ENCODE assay signal across 11 cellular contexts in the genomic region with DNA sequence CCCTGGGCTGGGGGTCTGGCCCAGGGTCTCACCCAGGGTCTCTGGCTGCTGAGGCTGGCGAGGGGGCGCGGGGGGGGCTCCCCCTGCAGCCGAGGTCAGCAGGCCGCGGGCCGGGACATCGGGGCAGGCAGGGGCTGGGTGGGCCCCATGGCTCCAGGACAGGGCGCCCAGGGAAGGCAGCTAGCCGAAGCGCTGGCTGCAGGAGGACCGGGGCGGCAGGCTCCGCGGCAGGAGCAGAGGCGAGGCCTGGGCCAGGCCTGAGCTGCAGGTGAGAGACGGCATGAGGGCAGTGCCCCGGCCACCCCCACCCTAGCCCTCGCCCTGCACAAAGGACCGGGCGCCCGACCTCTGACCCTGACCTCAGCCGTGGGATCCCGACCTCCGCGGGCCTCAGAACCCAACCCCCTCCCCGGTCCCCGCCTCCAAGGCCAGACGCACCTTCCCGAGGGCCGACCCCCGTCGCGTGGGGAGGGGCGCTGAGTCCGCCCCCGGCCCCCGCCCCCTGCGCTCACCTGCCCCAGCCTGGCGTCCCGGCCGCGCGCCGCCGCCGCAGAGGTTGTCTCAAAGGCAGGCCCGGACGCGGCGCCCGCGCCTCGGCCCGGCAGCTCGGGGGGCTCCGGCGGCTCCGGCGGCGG. TPM values are rescaled to one million over a fixed set of nuclear protein-coding genes. Genes with fewer than 3 reads are reported as not detected.
DNase-seq lines count a peak whose midpoint lies in the region; ATAC-seq, FAIRE-seq and TF ChIP-seq lines count a peak whose summit lies in the region.
"Had no signal": no experiment of that assay in that cellular context is flagged by ENCODE, and none has a peak within 500 bp of the region (broad histone marks: within the 10 kb centered on the region; RNA-seq: fewer than 3 reads in every experiment).

No MANE protein-coding gene starts in this region.

- H3K4me3 ChIP-seq in AG04450 (ENCODE audit: low read depth, low read length) (peak overlapping the region; percentile 39), H7 (ENCODE audit: insufficient read depth, low read depth, low read length) (peak overlapping the region; percentile 51), GM12878 (peak overlapping the region; percentile 22; the same call in 1 of the 2 replicates), mesenchymal stem cell (ENCODE audit: insufficient read depth in 1 of 2, low read depth in 1 of 2, low read length in 2 of 2) (peak overlapping the region in 1 of 2 experiments; percentile 54)

- TF ChIP-seq POLR2A in GM12878 (IDR thresholded peaks at IDR 0.05; ENCODE audit: low read depth, low read length) = no peak
- TF ChIP-seq POLR2A in GM18505 (IDR thresholded peaks at IDR 0.05; ENCODE audit: borderline replicate concordance, extremely low read depth, insufficient read depth, insufficient read length) = no peak

- no peaks in the 10 kb centered on the region; the same call in 1 of the 2 replicates for H3K9me3 ChIP-seq in AG04450 (ENCODE audit: control insufficient read depth, insufficient read depth, low read length)
- no peaks in the 10 kb centered on the region for H3K9me3 ChIP-seq in GM12878 (replicated peaks; ENCODE audit: control insufficient read depth, insufficient read depth, low read length)
- no peaks in the 10 kb centered on the region for H3K9me3 ChIP-seq in mesenchymal stem cell (ENCODE audit: control insufficient read depth, low read length)

- H2BK15ac ChIP-seq in mesenchymal stem cell (ENCODE audit: low read depth, poor library complexity, severe bottlenecking) = no peak overlapping the region

- CTCF ChIA-PET in AG04450 (lab: Charles Lee) = no interaction called here
- CTCF ChIA-PET in GM12878 (lab: Yijun Ruan, JAX) = interaction anchor here (1.1 to 3.7 kb wide), 2 partner anchors 33 to 71 kb away, joined by 3 to 18 read pairs; partner anchors contain the start of genes ANAPC2 and SSNA1

- POLR2A ChIA-PET in AG04450 (lab: Yijun Ruan, JAX) = interaction anchor here (0.7 to 1.4 kb wide), 3 partner anchors 13 to 33 kb away, joined by 3 to 6 read pairs (median 3); partner anchors contain the start of gene TUBB4B
- POLR2A ChIA-PET in GM12878 (lab: Charles Lee) = interaction anchor here (0.8 to 5.5 kb wide), 9 partner anchors 11 to 95 kb away, joined by 3 to 68 read pairs (median 18); partner anchors contain the start of genes NDOR1, TMEM203, TPRN and TUBB4B

- H4K91ac ChIP-seq in mesenchymal stem cell (ENCODE audit: low read length) = no peak overlapping the region

- H2AFZ ChIP-seq in GM12878 (ENCODE audit: control insufficient read depth, low read depth, low read length) (no peak overlapping the region; the same call in 1 of the 2 replicates), mesenchymal stem cell (ENCODE audit: low read depth, low read length) (no peak overlapping the region)

- no peaks in the 10 kb centered on the region for H3K79me2 ChIP-seq in GM12878 (ENCODE audit: control insufficient read depth, insufficient read depth, low read length)

- no peak overlapping the region for H3K4ac ChIP-seq in mesenchymal stem cell (ENCODE audit: low read depth in 1 of 2, low read length in 2 of 2)

- no peaks in the 10 kb centered on the region for H3K79me1 ChIP-seq in mesenchymal stem cell (replicated peaks; ENCODE audit: low read length, poor library complexity, severe bottlenecking)

- no peak for FAIRE-seq in GM12878 (lab: Jason Lieb, UNC)
- FAIRE-seq: colon had no signal

- H2BK5ac ChIP-seq in mesenchymal stem cell (ENCODE audit: low read depth, low read length, poor library complexity, severe bottlenecking) = no peak overlapping the region

- TF ChIP-seq CTCF in AG04450 (IDR thresholded peaks at IDR 0.05; ENCODE audit: low read depth, low read length) (no peak), GM12878 (IDR thresholded peaks at IDR 0.05 in 2 of 3, conservative IDR thresholded peaks at IDR 0.05 in 1 of 3; ENCODE audit: control insufficient read depth in 2 of 3, extremely low read depth in 1 of 3, insufficient read depth in 1 of 3, low read depth in 3 of 3, low read length in 3 of 3) (no peak)

- no peaks in the 10 kb centered on the region for H3K27me3 ChIP-seq in AG04450 (ENCODE audit: control insufficient read depth, insufficient read depth, low read length)
- H3K27me3 ChIP-seq in H7 (ENCODE audit: control insufficient read depth, insufficient read depth, low read length) = peaks cover 10% of the 10 kb centered on the region
- H3K27me3 ChIP-seq in GM12878 (replicated peaks in 1 of 2; ENCODE audit: control insufficient read depth in 2 of 2, insufficient read depth in 2 of 2, low read length in 1 of 2) = no peaks in the 10 kb centered on the region
- no peaks in the 10 kb centered on the region for H3K27me3 ChIP-seq in mesenchymal stem cell (ENCODE audit: control insufficient read depth in 1 of 2, insufficient read depth in 1 of 2, low read length in 2 of 2)

- H3K4me2 ChIP-seq in GM12878 (ENCODE audit: control insufficient read depth, insufficient read depth) (peak overlapping the region; percentile 55), mesenchymal stem cell (ENCODE audit: low read length, poor library complexity, severe bottlenecking) (peak overlapping the region; percentile 80)

- no peak for TF ChIP-seq RAD21 in GM12878 (IDR thresholded peaks at IDR 0.05; ENCODE audit: insufficient read depth, low read depth, low read length)

- no peaks in the 10 kb centered on the region for H4K20me1 ChIP-seq in GM12878 (ENCODE audit: control insufficient read depth, insufficient read depth)

- H3K36me3 ChIP-seq in H7 (replicated peaks; ENCODE audit: control insufficient read depth, insufficient read depth, low read length) (no peaks in the 10 kb centered on the region), GM12878 (ENCODE audit: control insufficient read depth in 2 of 2, insufficient read depth in 2 of 2, low read length in 1 of 2) (peaks cover 0 to 2% of the 10 kb centered on the region in 2 experiments; a peak in 1 of 4 replicates), mesenchymal stem cell (ENCODE audit: control insufficient read depth in 1 of 2, insufficient read depth in 2 of 2, low read depth in 1 of 2, low read length in 2 of 2) (peaks cover 0 to 14% of the 10 kb centered on the region in 2 experiments)

- peak overlapping the region in 1 of 2 experiments; percentile 31 for H3K18ac ChIP-seq in mesenchymal stem cell (ENCODE audit: low read depth in 1 of 2, low read length in 2 of 2)

- H2BK12ac ChIP-seq in mesenchymal stem cell (ENCODE audit: low read length in 2 of 2) = no peak overlapping the region

- peak overlapping the region; percentile 50 for H4K8ac ChIP-seq in mesenchymal stem cell (ENCODE audit: low read length)

- no peak overlapping the region for H2AK5ac ChIP-seq in mesenchymal stem cell (ENCODE audit: low read length, severe bottlenecking)

- H3K14ac ChIP-seq in mesenchymal stem cell (ENCODE audit: low read length in 2 of 2) = no peak overlapping the region

- no peak for TF ChIP-seq EP300 in GM12878 (IDR thresholded peaks at IDR 0.05; ENCODE audit: borderline replicate concordance in 1 of 2, control insufficient read depth in 1 of 2, low read depth in 2 of 2, low read length in 2 of 2)

- SMC1A ChIA-PET in GM12878 (lab: Charles Lee; ENCODE audit: uncharacterized antibody, unreplicated experiment) = no interaction called here

- intact Hi-C loops in GM12878 (cut with micrococcal nuclease; ENCODE audit: unreplicated experiment) = loop anchor here (2.0 to 10.0 kb wide), 3 partner anchors 21 to 177 kb away; partner anchors contain the start of genes ANAPC2, NPDC1, SSNA1 and TPRN

- no peak overlapping the region for H3K23ac ChIP-seq in mesenchymal stem cell (ENCODE audit: low read length in 2 of 2)

- WGBS in GM12878 (ENCODE audit: insufficient coverage, insufficient replicate concordance, low lambda C conversion rate, missing lambda C conversion rate) = 22% methylated on average over 15 of the region's 61 CpGs
- 23% methylated on average over 27 of the region's 61 CpGs for WGBS in mesenchymal stem cell

- H2BK120ac ChIP-seq in mesenchymal stem cell (ENCODE audit: low read depth, low read length) = no peak overlapping the region

- RAD21 ChIA-PET in GM12878 (lab: Charles Lee; ENCODE audit: unreplicated experiment) = interaction anchor here (0.5 to 1.8 kb wide), 4 partner anchors 17 to 521 kb away, joined by 3 to 7 read pairs (median 4); partner anchors contain the start of genes NDOR1, TMEM203 and TPRN

- in situ Hi-C loops in GM12878 (cut with MboI) = no loop called here

- H3K9ac ChIP-seq in GM12878 (ENCODE audit: control insufficient read depth, insufficient read depth, low read length) = no peak overlapping the region
- no peak overlapping the region for H3K9ac ChIP-seq in mesenchymal stem cell (ENCODE audit: low read length)

- ATAC-seq in GM12878 (no peak), GM18505 (IDR thresholded peaks at IDR 0.05; ENCODE audit: unreplicated experiment) (no peak), HG03571 (IDR thresholded peaks at IDR 0.05; ENCODE audit: unreplicated experiment) (no peak)

- DNase-seq in AG04450 (ENCODE audit: low read depth, low spot score) = no peak
- peak; percentile 94 for DNase-seq in H7
- no peak for DNase-seq in GM12878 (ENCODE audit: low read depth, low spot score)
- DNase-seq in mesenchymal stem cell = no peak
- no peak for DNase-seq in NCI-H128 (lab: John Stamatoyannopoulos, UW; ENCODE audit: unreplicated experiment)
- DNase-seq in SW 1271 (lab: John Stamatoyannopoulos, UW) = no peak
- DNase-seq: NCI-H1105 treated with DMSO at 0.1 percent for 48 hours had no signal

- H3K4me1 ChIP-seq in GM12878 (ENCODE audit: control insufficient read depth, insufficient read depth, low read length) = peaks cover 16% of the 10 kb centered on the region
- peaks cover 69% of the 10 kb centered on the region for H3K4me1 ChIP-seq in mesenchymal stem cell (ENCODE audit: control insufficient read depth, insufficient read depth, low read depth, low read length)

- BruUV-seq in GM12878 (replicated peaks; lab: Mats Ljungman, UMichigan) = no TSS peak

- H3K27ac ChIP-seq in AG04450 (ENCODE audit: low read depth, low read length) (no peak overlapping the region), GM12878 (ENCODE audit: control insufficient read depth, insufficient read depth) (no peak overlapping the region), mesenchymal stem cell (ENCODE audit: low read length, poor library complexity, severe bottlenecking) (no peak overlapping the region)

RNA-seq across cellular contexts. Expression of gene RNF208, which starts 0.4 kb away (rescaled TPM):
- 0.17 and 0.45 TPM in 2 replicates for polyA plus RNA-seq in AG04450 (2011; rRNA removed)
- 0.56 TPM in 1 of 2 replicates, not detected in the other for polyA minus RNA-seq in AG04450 (2011; rRNA and poly(A)+ RNA removed)
- 1.0 TPM in 2 replicates for total RNA-seq in H7 (2014; rRNA removed; shearing (Covaris generic))
- 0.83 and 1.1 TPM in 2 replicates for total RNA-seq in GM12878 (2013; cell fraction: nucleolus; rRNA removed)
- total RNA-seq in GM12878 (2014; rRNA removed) = 0.73 and 0.87 TPM in 2 replicates
- 0.13 and 0.14 TPM in 2 replicates for total RNA-seq in GM12878 (2014; rRNA removed; fragmentation: Illumina TruSeq; extraction: Trizol)
- 10.7 and 12.0 TPM in 2 replicates for total RNA-seq in GM12878 (2021)
- polyA plus RNA-seq in GM12878 (2011; ENCODE audit: low read depth) = 3.0 TPM
- 0.16 and 0.30 TPM in 2 replicates for polyA plus RNA-seq in GM12878 (2011; rRNA removed)
- 0.82 and 1.2 TPM in 2 replicates for polyA plus RNA-seq in GM12878 (2011; cell fraction: cytosol; rRNA removed)
- polyA plus RNA-seq in GM12878 (2011; cell fraction: nucleus; rRNA removed) = 17.9 and 19.5 TPM in 2 replicates
- polyA plus RNA-seq in GM12878 (2012) = 9.5 and 9.8 TPM in 2 replicates
- polyA plus RNA-seq in GM12878 (2014; fragmentation: Illumina TruSeq; extraction: Trizol) = 0.62 TPM in 1 of 2 replicates, not detected in the other
- under 1 TPM; 0.06 to 0.80 TPM for polyA plus RNA-seq in GM12878 (2014; fragmentation: Nextera tagmentation; extraction: Ambion mirVana)
- 4.6 and 5.4 TPM in 2 replicates for polyA plus RNA-seq in GM12878 (2014; rRNA removed)
- 1 to 10 TPM; 1.0 to 1.2 TPM for polyA plus RNA-seq in GM12878 (2016; fragmentation: Nextera tagmentation; extraction: Ambion mirVana)
- polyA minus RNA-seq in GM12878 (2011; rRNA and poly(A)+ RNA removed) = 0.62 TPM in 1 of 2 replicates, not detected in the other
- polyA minus RNA-seq in GM12878 (2011; cell fraction: cytosol; rRNA and poly(A)+ RNA removed) = 4.1 and 6.0 TPM in 2 replicates
- 1.2 and 2.4 TPM in 2 replicates for polyA minus RNA-seq in GM12878 (2011; cell fraction: nucleus; rRNA and poly(A)+ RNA removed)
- polyA plus RNA-seq in mesenchymal stem cell (2013, experiment 1 of 2) = 3.8 TPM
- polyA plus RNA-seq in mesenchymal stem cell (2013, experiment 2 of 2) = 3.8 TPM

RNA-seq across cellular contexts. Expression of gene CYSRT1, which starts 3.4 kb away (rescaled TPM):
- polyA plus RNA-seq in AG04450 (2011; rRNA removed) (0.27 and 0.56 TPM in 2 replicates), GM12878 (2011; rRNA removed) (0.58 and 0.73 TPM in 2 replicates), GM12878 (2014; fragmentation: Illumina TruSeq; extraction: Trizol) (0.34 TPM in 1 of 2 replicates, not detected in the other), GM12878 (2014; fragmentation: Nextera tagmentation; extraction: Ambion mirVana) (under 1 TPM in 1 of 2 experiments, not detected in 1; 0.24 TPM), GM12878 (2014; rRNA removed) (2.8 and 3.1 TPM in 2 replicates), GM12878 (2016; fragmentation: Nextera tagmentation; extraction: Ambion mirVana) (1 to 10 TPM; 3.0 to 3.6 TPM)
- 0.17 and 0.28 TPM in 2 replicates for polyA minus RNA-seq in AG04450 (2011; rRNA and poly(A)+ RNA removed)
- total RNA-seq in H7 (2014; rRNA removed; shearing (Covaris generic)) = 0.83 and 2.9 TPM in 2 replicates
- total RNA-seq in GM12878 (2013; cell fraction: nucleolus; rRNA removed) = 1.2 and 1.5 TPM in 2 replicates
- total RNA-seq in GM12878 (2014; rRNA removed) (1.9 and 2.8 TPM in 2 replicates), GM12878 (2014; rRNA removed; fragmentation: Illumina TruSeq; extraction: Trizol) (0.46 and 0.67 TPM in 2 replicates), GM12878 (2021) (0.97 and 1.6 TPM in 2 replicates)
- not detected for polyA plus RNA-seq in GM12878 (2011; ENCODE audit: low read depth)
- 1.3 and 3.0 TPM in 2 replicates for polyA plus RNA-seq in GM12878 (2011; cell fraction: cytosol; rRNA removed)
- 2.5 and 4.4 TPM in 2 replicates for polyA plus RNA-seq in GM12878 (2011; cell fraction: nucleus; rRNA removed)
- polyA plus RNA-seq in GM12878 (2012) = 0.47 and 0.76 TPM in 2 replicates
- 0.37 and 0.77 TPM in 2 replicates for polyA minus RNA-seq in GM12878 (2011; rRNA and poly(A)+ RNA removed)
- polyA minus RNA-seq in GM12878 (2011; cell fraction: cytosol; rRNA and poly(A)+ RNA removed) = 0.73 TPM in 1 of 2 replicates, not detected in the other
- polyA minus RNA-seq in GM12878 (2011; cell fraction: nucleus; rRNA and poly(A)+ RNA removed) = 0.73 and 1.8 TPM in 2 replicates
- 0.55 TPM for polyA plus RNA-seq in mesenchymal stem cell (2013, experiment 1 of 2)
- polyA plus RNA-seq in mesenchymal stem cell (2013, experiment 2 of 2) = 0.60 TPM

RNA-seq across cellular contexts. Expression of gene RNF224, which starts 5.7 kb away (rescaled TPM):
- not detected in 2 replicates for polyA plus RNA-seq in AG04450 (2011; rRNA removed)
- not detected in 2 replicates for polyA minus RNA-seq in AG04450 (2011; rRNA and poly(A)+ RNA removed)
- not detected in 2 replicates for total RNA-seq in H7 (2014; rRNA removed; shearing (Covaris generic))
- total RNA-seq in GM12878 (2013; cell fraction: nucleolus; rRNA removed) = 0.42 TPM in 1 of 2 replicates, not detected in the other
- total RNA-seq in GM12878 (2014; rRNA removed) = not detected in 2 replicates
- not detected in 2 replicates for total RNA-seq in GM12878 (2014; rRNA removed; fragmentation: Illumina TruSeq; extraction: Trizol)
- not detected in 2 replicates for total RNA-seq in GM12878 (2021)
- polyA plus RNA-seq in GM12878 (2011; ENCODE audit: low read depth) = not detected
- polyA plus RNA-seq in GM12878 (2011; rRNA removed) = not detected in 2 replicates
- 0.03 TPM in 1 of 2 replicates, not detected in the other for polyA plus RNA-seq in GM12878 (2011; cell fraction: cytosol; rRNA removed)
- polyA plus RNA-seq in GM12878 (2011; cell fraction: nucleus; rRNA removed) = 0.25 and 0.32 TPM in 2 replicates
- polyA plus RNA-seq in GM12878 (2012) = 0.10 and 0.22 TPM in 2 replicates
- polyA plus RNA-seq in GM12878 (2014; fragmentation: Illumina TruSeq; extraction: Trizol) = not detected in 2 replicates
- polyA plus RNA-seq in GM12878 (2014; fragmentation: Nextera tagmentation; extraction: Ambion mirVana) = not detected
- not detected in 2 replicates for polyA plus RNA-seq in GM12878 (2014; rRNA removed)
- not detected for polyA plus RNA-seq in GM12878 (2016; fragmentation: Nextera tagmentation; extraction: Ambion mirVana)
- polyA minus RNA-seq in GM12878 (2011; rRNA and poly(A)+ RNA removed) = not detected in 2 replicates
- polyA minus RNA-seq in GM12878 (2011; cell fraction: cytosol; rRNA and poly(A)+ RNA removed) = not detected in 2 replicates
- polyA minus RNA-seq in GM12878 (2011; cell fraction: nucleus; rRNA and poly(A)+ RNA removed) = 0.24 and 0.38 TPM in 2 replicates
- not detected for polyA plus RNA-seq in mesenchymal stem cell (2013, experiment 1 of 2)
- polyA plus RNA-seq in mesenchymal stem cell (2013, experiment 2 of 2) = not detected
- total RNA-seq: myocyte had no signal

RNA-seq across cellular contexts. Expression of gene SLC34A3, which starts 9.1 kb away (rescaled TPM):
- polyA plus RNA-seq in AG04450 (2011; rRNA removed) (not detected in 2 replicates), GM12878 (2011; rRNA removed) (not detected in 2 replicates), GM12878 (2014; fragmentation: Illumina TruSeq; extraction: Trizol) (not detected in 2 replicates), GM12878 (2014; fragmentation: Nextera tagmentation; extraction: Ambion mirVana) (not detected), GM12878 (2014; rRNA removed) (not detected in 2 replicates), GM12878 (2016; fragmentation: Nextera tagmentation; extraction: Ambion mirVana) (not detected)
- polyA minus RNA-seq in AG04450 (2011; rRNA and poly(A)+ RNA removed) = not detected in 2 replicates
- total RNA-seq in H7 (2014; rRNA removed; shearing (Covaris generic)) = 0.03 TPM in 1 of 2 replicates, not detected in the other
- total RNA-seq in GM12878 (2013; cell fraction: nucleolus; rRNA removed) = not detected in 2 replicates
- total RNA-seq in GM12878 (2014; rRNA removed) (not detected in 2 replicates), GM12878 (2014; rRNA removed; fragmentation: Illumina TruSeq; extraction: Trizol) (not detected in 2 replicates), GM12878 (2021) (not detected in 2 replicates)
- not detected for polyA plus RNA-seq in GM12878 (2011; ENCODE audit: low read depth)
- not detected in 2 replicates for polyA plus RNA-seq in GM12878 (2011; cell fraction: cytosol; rRNA removed)
- 0.09 TPM in 2 replicates for polyA plus RNA-seq in GM12878 (2011; cell fraction: nucleus; rRNA removed)
- not detected in 2 replicates for polyA plus RNA-seq in GM12878 (2012)
- polyA minus RNA-seq in GM12878 (2011; rRNA and poly(A)+ RNA removed) = not detected in 2 replicates
- polyA minus RNA-seq in GM12878 (2011; cell fraction: cytosol; rRNA and poly(A)+ RNA removed) = not detected in 2 replicates
- polyA minus RNA-seq in GM12878 (2011; cell fraction: nucleus; rRNA and poly(A)+ RNA removed) = not detected in 2 replicates
- not detected for polyA plus RNA-seq in mesenchymal stem cell (2013, experiment 1 of 2)
- not detected for polyA plus RNA-seq in mesenchymal stem cell (2013, experiment 2 of 2)

RNA-seq across cellular contexts. Expression of gene NDOR1, which starts 16.1 kb away (rescaled TPM):
- polyA plus RNA-seq in AG04450 (2011; rRNA removed) (2.8 and 3.8 TPM in 2 replicates), GM12878 (2011; rRNA removed) (1.7 and 5.4 TPM in 2 replicates), GM12878 (2014; fragmentation: Illumina TruSeq; extraction: Trizol) (0.86 and 3.4 TPM in 2 replicates), GM12878 (2014; fragmentation: Nextera tagmentation; extraction: Ambion mirVana) (under 1 TPM; 0.04 to 0.05 TPM), GM12878 (2014; rRNA removed) (28.1 and 30.2 TPM in 2 replicates), GM12878 (2016; fragmentation: Nextera tagmentation; extraction: Ambion mirVana) (10 to 100 TPM; 18.0 to 21.7 TPM)
- polyA minus RNA-seq in AG04450 (2011; rRNA and poly(A)+ RNA removed) = 2.4 and 2.6 TPM in 2 replicates
- total RNA-seq in H7 (2014; rRNA removed; shearing (Covaris generic)) = 22.2 and 22.7 TPM in 2 replicates
- 12.2 and 16.1 TPM in 2 replicates for total RNA-seq in GM12878 (2013; cell fraction: nucleolus; rRNA removed)
- total RNA-seq in GM12878 (2014; rRNA removed) (10.8 and 16.3 TPM in 2 replicates), GM12878 (2014; rRNA removed; fragmentation: Illumina TruSeq; extraction: Trizol) (4.6 and 5.9 TPM in 2 replicates), GM12878 (2021) (28.2 and 32.9 TPM in 2 replicates)
- 2.6 TPM for polyA plus RNA-seq in GM12878 (2011; ENCODE audit: low read depth)
- 8.3 and 11.0 TPM in 2 replicates for polyA plus RNA-seq in GM12878 (2011; cell fraction: cytosol; rRNA removed)
- 75.0 and 108 TPM in 2 replicates for polyA plus RNA-seq in GM12878 (2011; cell fraction: nucleus; rRNA removed)
- 9.7 and 10.0 TPM in 2 replicates for polyA plus RNA-seq in GM12878 (2012)
- 2.3 and 5.5 TPM in 2 replicates for polyA minus RNA-seq in GM12878 (2011; rRNA and poly(A)+ RNA removed)
- polyA minus RNA-seq in GM12878 (2011; cell fraction: cytosol; rRNA and poly(A)+ RNA removed) = 4.3 and 4.5 TPM in 2 replicates
- polyA minus RNA-seq in GM12878 (2011; cell fraction: nucleus; rRNA and poly(A)+ RNA removed) = 10.3 and 16.6 TPM in 2 replicates
- polyA plus RNA-seq in mesenchymal stem cell (2013, experiment 1 of 2) = 7.9 TPM
- 7.7 TPM for polyA plus RNA-seq in mesenchymal stem cell (2013, experiment 2 of 2)
